Comparison of ENCODE assay signal across 16 cellular contexts in the genomic region with DNA sequence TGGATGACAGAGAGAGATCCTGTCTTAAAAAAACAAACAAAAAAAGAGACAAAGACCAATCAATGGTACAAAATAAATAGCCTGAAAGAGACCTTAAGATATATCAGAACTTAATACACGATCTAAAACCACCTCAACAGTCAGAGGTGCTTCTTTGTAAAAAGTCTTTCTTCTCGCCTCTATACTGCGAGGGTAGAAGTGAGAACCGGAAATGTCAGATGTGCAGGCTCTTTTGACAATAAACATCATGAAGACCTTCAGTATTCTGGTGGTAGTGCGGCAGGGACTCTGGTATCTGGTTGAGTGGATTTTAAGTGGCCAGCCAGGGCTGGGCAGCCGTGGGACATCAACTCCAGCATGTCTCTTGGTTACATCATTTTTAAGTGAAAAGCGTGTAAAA. TPM values are rescaled to one million over a fixed set of nuclear protein-coding genes. Genes with fewer than 3 reads are reported as not detected.
DNase-seq lines count a peak whose midpoint lies in the region; ATAC-seq, FAIRE-seq and TF ChIP-seq lines count a peak whose summit lies in the region.
"Had no signal": no experiment of that assay in that cellular context is flagged by ENCODE, and none has a peak within 500 bp of the region (broad histone marks: within the 10 kb centered on the region; RNA-seq: fewer than 3 reads in every experiment).

No MANE protein-coding gene starts in this region.

- peaks cover 42% of the 10 kb centered on the region for H3K36me3 Mint-ChIP-seq in CD8-positive, alpha-beta T cell
- H3K36me3 Mint-ChIP-seq in activated B cell treated with CpG ODN at 0.5 μM for 24 hours (ENCODE audit: low read depth): peaks cover 55% of the 10 kb centered on the region
- peaks cover 0 to 43% (median 21%) of the 10 kb centered on the region in 3 donors for H3K36me3 Mint-ChIP-seq in naive thymus-derived CD8-positive, alpha-beta T cell

- POLR2A ChIA-PET in CD8-positive, alpha-beta T cell (lab: Charles Lee): interaction anchor here (0.9 kb wide), 1 partner anchor 84 kb away, joined by 3 read pairs; the partner anchor contains the start of gene LRCH3
- POLR2A ChIA-PET in activated B cell treated with CpG ODN at 0.5 μM for 24 hours (lab: Charles Lee): interaction anchor here (0.9 to 1.6 kb wide), 3 partner anchors 9 to 29 kb away, joined by 3 to 6 read pairs (median 3); no protein-coding TSS in a partner anchor
- POLR2A ChIA-PET in naive thymus-derived CD8-positive, alpha-beta T cell (lab: Charles Lee): no interaction called here

- H3K4me3 Mint-ChIP-seq in CD8-positive, alpha-beta T cell: peak overlapping the region; percentile 51
- no peak overlapping the region for H3K4me3 Mint-ChIP-seq in activated B cell treated with CpG ODN at 0.5 μM for 24 hours
- H3K4me3 Mint-ChIP-seq in naive thymus-derived CD8-positive, alpha-beta T cell: peak overlapping the region in 2 of 10 donors; percentile 26 to 75

- FAIRE-seq in GM19239 (lab: Jason Lieb, UNC): peak; percentile 40

- H3K9me3 ChIP-seq in CD8-positive, alpha-beta T cell (ENCODE audit: low read length): no peaks in the 10 kb centered on the region
- H3K9me3 ChIP-seq in osteoblast (ENCODE audit: low read depth, low read length): no peaks in the 10 kb centered on the region
- H3K9me3 ChIP-seq: BE2C had no signal

- intact Hi-C loops in CD8-positive, alpha-beta T cell (cut with DNase I, micrococcal nuclease): no loop called here
- intact Hi-C loops in activated B cell treated with CpG ODN at 0.5 μM for 24 hours (cut with micrococcal nuclease): no loop called here
- intact Hi-C loops in sciatic nerve (cut with DNase I): no loop called here

- no peak for DNase-seq in CD8-positive, alpha-beta T cell
- DNase-seq in GM19239 (ENCODE audit: insufficient read length, low spot score) (no peak), activated B cell treated with CpG ODN at 0.5 μM for 24 hours (no peak), osteoblast (ENCODE audit: insufficient read length, low spot score, missing footprints) (no peak), sciatic nerve (ENCODE audit: low spot score) (no peak)
- DNase-seq in naive thymus-derived CD8-positive, alpha-beta T cell: no peak
- DNase-seq: BE2C, DND-41, GOT3, KG1, NCI-H1436, NCI-H2081, NCI-H524, SIG-M5 had no signal

- H3K4me1 Mint-ChIP-seq in CD8-positive, alpha-beta T cell (ENCODE audit: low read depth): peaks cover 7% of the 10 kb centered on the region
- peaks cover 49% of the 10 kb centered on the region for H3K4me1 Mint-ChIP-seq in activated B cell treated with CpG ODN at 0.5 μM for 24 hours
- H3K4me1 Mint-ChIP-seq in naive thymus-derived CD8-positive, alpha-beta T cell: peaks cover 0 to 16% (median 1%) of the 10 kb centered on the region in 4 donors

- no peak overlapping the region for H3K4me2 ChIP-seq in osteoblast (ENCODE audit: insufficient read depth, low read length)

- no peak overlapping the region for H2AFZ ChIP-seq in osteoblast (ENCODE audit: low read length)

- H3K9me3 Mint-ChIP-seq in CD8-positive, alpha-beta T cell: no peaks in the 10 kb centered on the region
- H3K9me3 Mint-ChIP-seq in activated B cell treated with CpG ODN at 0.5 μM for 24 hours: no peaks in the 10 kb centered on the region
- no peaks in the 10 kb centered on the region for H3K9me3 Mint-ChIP-seq in naive thymus-derived CD8-positive, alpha-beta T cell

- CTCF ChIA-PET in CD8-positive, alpha-beta T cell (lab: Charles Lee): interaction anchor here (1.3 kb wide), 1 partner anchor 107 kb away, joined by 4 read pairs; no protein-coding TSS in a partner anchor
- CTCF ChIA-PET in activated B cell treated with CpG ODN at 0.5 μM for 24 hours (lab: Charles Lee): no interaction called here

- H3K27me3 Mint-ChIP-seq in CD8-positive, alpha-beta T cell (ENCODE audit: low read depth): no peaks in the 10 kb centered on the region
- no peaks in the 10 kb centered on the region for H3K27me3 Mint-ChIP-seq in activated B cell treated with CpG ODN at 0.5 μM for 24 hours
- H3K27me3 Mint-ChIP-seq in naive thymus-derived CD8-positive, alpha-beta T cell: no peaks in the 10 kb centered on the region

- no peak overlapping the region for H3K27ac ChIP-seq in CD8-positive, alpha-beta T cell (ENCODE audit: low read depth, low read length)
- H3K27ac ChIP-seq in osteoblast (ENCODE audit: low read depth, low read length): no peak overlapping the region

- H3K4me3 ChIP-seq in CD8-positive, alpha-beta T cell (ENCODE audit: low read depth, low read length): no peak overlapping the region
- no peak overlapping the region for H3K4me3 ChIP-seq in osteoblast (ENCODE audit: insufficient read depth, low read length)

- ATAC-seq in CD8-positive, alpha-beta T cell: peak; percentile 54
- no peak for ATAC-seq in activated B cell treated with CpG ODN at 0.5 μM for 24 hours (ENCODE audit: low read depth)
- no peak for ATAC-seq in naive thymus-derived CD8-positive, alpha-beta T cell
- no peak for ATAC-seq in GM18520 (IDR thresholded peaks at IDR 0.05; ENCODE audit: unreplicated experiment)
- ATAC-seq in GM18858 (IDR thresholded peaks at IDR 0.05; ENCODE audit: unreplicated experiment): no peak
- ATAC-seq in sciatic nerve: no peak

- H3K27ac Mint-ChIP-seq in CD8-positive, alpha-beta T cell: peak overlapping the region; percentile 87
- H3K27ac Mint-ChIP-seq in activated B cell treated with CpG ODN at 0.5 μM for 24 hours: peak overlapping the region; percentile 24
- H3K27ac Mint-ChIP-seq in naive thymus-derived CD8-positive, alpha-beta T cell: peak overlapping the region in 7 of 10 donors; percentile 24 to 89 (median 87)

- H4K20me1 ChIP-seq in osteoblast (ENCODE audit: insufficient read depth, low read length): no peaks in the 10 kb centered on the region

- peaks cover 17% of the 10 kb centered on the region for H3K36me3 ChIP-seq in CD8-positive, alpha-beta T cell (ENCODE audit: insufficient read depth, low read length)
- H3K36me3 ChIP-seq in osteoblast (ENCODE audit: insufficient read depth, low read length): peaks cover 22% of the 10 kb centered on the region

- no peak for TF ChIP-seq CTCF in CD8-positive, alpha-beta T cell (IDR thresholded peaks at IDR 0.05)
- TF ChIP-seq CTCF in activated B cell treated with CpG ODN at 0.5 μM for 24 hours (IDR thresholded peaks at IDR 0.05): no peak
- no peak for TF ChIP-seq CTCF in osteoblast (IDR thresholded peaks at IDR 0.05; ENCODE audit: extremely low read depth, low read depth, low read length)

- no peaks in the 10 kb centered on the region for H3K27me3 ChIP-seq in CD8-positive, alpha-beta T cell (ENCODE audit: insufficient read depth, low read length)
- H3K27me3 ChIP-seq in osteoblast (ENCODE audit: insufficient read depth, low read length): no peaks in the 10 kb centered on the region
- H3K27me3 ChIP-seq: BE2C had no signal

- H3K79me2 ChIP-seq in osteoblast (ENCODE audit: insufficient read depth, low read length): peaks cover 23% of the 10 kb centered on the region

- no peaks in the 10 kb centered on the region for H3K4me1 ChIP-seq in CD8-positive, alpha-beta T cell (ENCODE audit: insufficient read depth, low read length)
- peaks cover 6% of the 10 kb centered on the region for H3K4me1 ChIP-seq in osteoblast (ENCODE audit: insufficient read depth, low read length)
- H3K4me1 ChIP-seq: BE2C had no signal

RNA-seq across cellular contexts. Expression of gene RUBCN, which starts 30.0 kb away (rescaled TPM):
- total RNA-seq in CD8-positive, alpha-beta T cell: 10 to 100 TPM; 32.6 to 33.6 TPM
- total RNA-seq in activated B cell treated with CpG ODN at 0.5 μM for 24 hours (196 and 217 TPM in 2 replicates), osteoblast (19.7 and 23.2 TPM in 2 replicates), sciatic nerve (47.9 TPM)
- 10 to 100 TPM; 63.8 to 70.3 TPM for total RNA-seq in naive thymus-derived CD8-positive, alpha-beta T cell
- polyA plus RNA-seq in naive thymus-derived CD8-positive, alpha-beta T cell: 10 to 100 TPM; 20.3 to 23.6 (median 21.7) TPM

RNA-seq across cellular contexts. Expression of gene FYTTD1, which starts 43.0 kb away (rescaled TPM):
- total RNA-seq in CD8-positive, alpha-beta T cell: 10 to 100 TPM; 80.9 to 88.0 TPM
- 78.6 and 84.2 TPM in 2 replicates for total RNA-seq in activated B cell treated with CpG ODN at 0.5 μM for 24 hours
- total RNA-seq in naive thymus-derived CD8-positive, alpha-beta T cell: 10 to 100 TPM; 66.4 to 70.2 TPM
- polyA plus RNA-seq in naive thymus-derived CD8-positive, alpha-beta T cell: 100 to 1,000 TPM in 1 of 3 donors, 10 to 100 TPM in 2; 93.5 to 123 (median 93.7) TPM
- 41.3 and 42.0 TPM in 2 replicates for total RNA-seq in osteoblast
- total RNA-seq in sciatic nerve: 66.8 TPM

Comparison
In these comparisons a context has a peak if more than half of its experiments do, and no peak if none do; other contexts are left out.
1. H3K27ac Mint-ChIP-seq: peak in every context shown above with its lines; median percentile 87 in CD8-positive, alpha-beta T cell; 87 in naive thymus-derived CD8-positive, alpha-beta T cell; 24 in activated B cell treated with CpG ODN at 0.5 μM for 24 hours.